In genomic region chr5:146817973-146818372, GRCh38 we compare ENCODE assay signal across 27 cellular contexts.
"Had no signal": no experiment of that assay in that cellular context is flagged by ENCODE, and none has a peak within 500 bp of the region (broad histone marks: within the 10 kb centered on the region; RNA-seq: fewer than 3 reads in every experiment).

No MANE protein-coding gene starts in this region.

- H3K27ac ChIP-seq: colonic mucosa, coronary artery, epithelial cell of prostate, esophagus muscularis mucosa, esophagus squamous epithelium, foreskin keratinocyte, gastrocnemius medialis, gastroesophageal sphincter, heart left ventricle, heart right ventricle had no signal

- H3K9me3 ChIP-seq: colonic mucosa, esophagus muscularis mucosa, esophagus squamous epithelium, gastrocnemius medialis, gastroesophageal sphincter, heart left ventricle had no signal

- H3K36me3 ChIP-seq: colonic mucosa, esophagus muscularis mucosa, esophagus squamous epithelium, gastrocnemius medialis, gastroesophageal sphincter, heart left ventricle, heart right ventricle had no signal

- FAIRE-seq: colon, endometrium, endothelial cell of umbilical vein, frontal cortex had no signal

- H3K4me3 ChIP-seq: colonic mucosa, coronary artery, dorsolateral prefrontal cortex, esophagus muscularis mucosa, esophagus squamous epithelium, gastrocnemius medialis, gastroesophageal sphincter, heart left ventricle, heart right ventricle had no signal

- H3K27me3 ChIP-seq: colonic mucosa, dorsolateral prefrontal cortex, esophagus muscularis mucosa, foreskin keratinocyte, gastrocnemius medialis, gastroesophageal sphincter, heart left ventricle, heart right ventricle had no signal

- DNase-seq: colonic mucosa; cortex of kidney; dermis blood vessel endothelial cell; dorsolateral prefrontal cortex; effector CD4-positive, alpha-beta T cell; effector CD8-positive, alpha-beta T cell; effector memory CD4-positive, alpha-beta T cell; effector memory CD8-positive, alpha-beta T cell; endodermal cell; erythroblast; esophagus squamous epithelium; foreskin fibroblast; foreskin keratinocyte; foreskin melanocyte; gastrocnemius medialis; glutamatergic neuron; head of caudate nucleus; heart left ventricle; heart right ventricle had no signal

- H3K4me1 ChIP-seq: colonic mucosa, esophagus muscularis mucosa, esophagus squamous epithelium, foreskin keratinocyte, gastrocnemius medialis, gastroesophageal sphincter, heart left ventricle, heart right ventricle had no signal
